Comparison of ENCODE assay signal across 20 cellular contexts in the genomic region with DNA sequence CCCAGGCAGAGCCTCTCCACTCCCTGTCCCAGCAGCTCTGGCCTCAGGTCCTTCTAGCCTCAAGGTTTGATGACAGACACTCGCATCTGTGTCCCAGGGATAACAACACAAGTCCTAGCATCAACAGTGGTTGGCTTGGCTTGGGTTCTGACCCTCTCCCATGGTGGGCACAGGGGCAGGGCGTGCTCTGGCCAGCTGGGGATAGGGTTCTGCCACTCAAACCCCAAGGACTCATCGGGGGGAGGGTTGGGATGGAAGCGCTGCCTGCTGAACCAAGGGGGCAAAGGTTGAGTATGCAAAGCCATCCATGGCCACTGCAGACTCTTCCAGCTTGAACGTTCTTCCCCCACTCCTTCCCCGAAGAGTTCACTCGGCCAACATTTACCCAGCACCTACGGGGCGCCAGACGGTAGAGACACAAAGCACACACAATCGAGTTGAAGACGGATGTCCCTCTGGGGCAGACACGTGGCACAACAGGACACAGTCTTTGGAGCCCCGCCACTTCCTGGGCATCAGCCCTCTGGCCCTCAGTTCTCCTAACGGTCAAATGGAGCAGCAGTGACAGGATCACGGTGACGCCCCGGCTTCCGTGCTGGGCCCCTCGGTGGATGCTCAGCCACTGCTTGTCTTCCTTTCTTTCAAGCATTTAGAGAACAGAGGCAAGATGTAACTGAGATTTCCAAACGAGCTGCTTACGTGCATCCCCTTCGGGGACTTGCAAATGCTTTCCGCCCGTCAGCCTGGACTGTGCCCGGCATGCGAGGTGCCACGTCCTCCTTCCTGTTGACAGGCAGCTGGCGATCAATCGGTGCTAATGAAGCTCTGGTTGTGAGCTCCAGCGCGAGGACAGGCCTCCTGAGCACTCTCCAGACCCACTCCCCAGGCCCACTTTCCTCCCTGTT. TPM values are rescaled to one million over a fixed set of nuclear protein-coding genes. Genes with fewer than 3 reads are reported as not detected.
DNase-seq lines count a peak whose midpoint lies in the region; ATAC-seq, FAIRE-seq and TF ChIP-seq lines count a peak whose summit lies in the region.
"Had no signal": no experiment of that assay in that cellular context is flagged by ENCODE, and none has a peak within 500 bp of the region (broad histone marks: within the 10 kb centered on the region; RNA-seq: fewer than 3 reads in every experiment).

No MANE protein-coding gene starts in this region.

- H3K14ac ChIP-seq in IMR-90 (replicated peaks; ENCODE audit: low read depth, low read length): no peak overlapping the region

- no peak overlapping the region for H2AK9ac ChIP-seq in IMR-90 (replicated peaks; ENCODE audit: low read depth, low read length, poor library complexity)

- in situ Hi-C loops in IMR-90 (cut with MboI; ENCODE audit: low sequenced_read_pairs): no loop called here

- H3K9me3 ChIP-seq in IMR-90 (ENCODE audit: control insufficient read depth, insufficient read depth, low read length): peaks cover 10% of the 10 kb centered on the region
- no peaks in the 10 kb centered on the region for H3K9me3 ChIP-seq in hepatocyte (ENCODE audit: low read depth)
- H3K9me3 ChIP-seq in smooth muscle cell (replicated peaks; ENCODE audit: low read depth): no peaks in the 10 kb centered on the region
- H3K9me3 ChIP-seq: SK-N-SH had no signal

- H3K9me1 ChIP-seq in IMR-90 (ENCODE audit: insufficient read depth, low read length): no peaks in the 10 kb centered on the region; the same call in 1 of the 2 replicates

- no peaks in the 10 kb centered on the region for H3K79me1 ChIP-seq in IMR-90 (ENCODE audit: low read depth in 1 of 2, low read length in 2 of 2)

- TF ChIP-seq POLR2A in IMR-90 (IDR thresholded peaks at IDR 0.05; ENCODE audit: low read depth, low read length) (no peak), GM12891 (IDR thresholded peaks at IDR 0.05; ENCODE audit: low read depth, low read length) (no peak)

- no peak for DNase-seq in IMR-90
- DNase-seq in hepatocyte (ENCODE audit: low spot score): no peak
- peak; percentile 81 for DNase-seq in mesenteric fat pad (ENCODE audit: low spot score)
- DNase-seq in smooth muscle cell (lab: John Stamatoyannopoulos, UW; ENCODE audit: unreplicated experiment): no peak
- no peak for DNase-seq in GM12891 (ENCODE audit: insufficient read length, low spot score)
- no peak for DNase-seq in HuH-7 (ENCODE audit: low spot score)
- no peak for DNase-seq in activated CD8-positive, alpha-beta memory T cell treated with anti-CD3 and anti-CD28 coated beads, Interleukin-2, amount 50 U/mL, for 4 hours
- DNase-seq: ACHN; DND-41; H9; NCI-H1105; NCI-H2081 treated with DMSO at 0.1 percent for 48 hours; NCI-H446 treated with DMSO at 0.1 percent for 48 hours; NCI-H69; NK-92 treated with Interleukin-12 subunit alpha and Interleukin-12 subunit beta, amount 100 ng/mL, for 24 hours; SHP77 treated with DMSO at 0.1 percent for 48 hours; SK-N-SH had no signal

- no peak overlapping the region for H3K4ac ChIP-seq in IMR-90 (ENCODE audit: low read depth, low read length)

- H3K4me1 ChIP-seq in IMR-90 (ENCODE audit: control insufficient read depth, insufficient read depth, low read length) (no peaks in the 10 kb centered on the region), hepatocyte (ENCODE audit: insufficient read depth) (peaks cover 4% of the 10 kb centered on the region), smooth muscle cell (ENCODE audit: low read depth) (peaks cover 13% of the 10 kb centered on the region)

- H3K27ac ChIP-seq in IMR-90 (ENCODE audit: insufficient read depth, low read length) (no peak overlapping the region), hepatocyte (peak overlapping the region; percentile 94), smooth muscle cell (ENCODE audit: low read depth) (peak overlapping the region; percentile 95)
- H3K27ac ChIP-seq: C4-2B had no signal

- no peak overlapping the region for H2BK5ac ChIP-seq in IMR-90 (ENCODE audit: low read depth, low read length, poor library complexity, severe bottlenecking)

- TF ChIP-seq CTCF in IMR-90 (conservative IDR thresholded peaks at IDR 0.05; ENCODE audit: low read depth, low read length) (no peak), hepatocyte (IDR thresholded peaks at IDR 0.05; ENCODE audit: poor library complexity) (no peak), smooth muscle cell (IDR thresholded peaks at IDR 0.05; ENCODE audit: borderline replicate concordance, insufficient read depth, poor library complexity, severe bottlenecking) (no peak)

- H4K20me1 ChIP-seq in IMR-90 (ENCODE audit: insufficient read depth, low read length) (no peaks in the 10 kb centered on the region), hepatocyte (ENCODE audit: insufficient read depth, poor library complexity, severe bottlenecking) (no peaks in the 10 kb centered on the region), smooth muscle cell (ENCODE audit: low read depth) (no peaks in the 10 kb centered on the region)

- H2BK20ac ChIP-seq in IMR-90 (ENCODE audit: low read depth, low read length): no peak overlapping the region

- no peak overlapping the region for H2BK120ac ChIP-seq in IMR-90 (ENCODE audit: low read depth, low read length)

- H3K4me2 ChIP-seq in IMR-90 (ENCODE audit: low read depth, low read length) (no peak overlapping the region), hepatocyte (no peak overlapping the region), smooth muscle cell (no peak overlapping the region)
- H3K4me2 ChIP-seq: SK-N-SH had no signal

- POLR2A ChIA-PET in IMR-90 (lab: Charles Lee; ENCODE audit: unreplicated experiment): no interaction called here

- H3K9ac ChIP-seq in IMR-90 (ENCODE audit: low read depth, low read length): no peak overlapping the region
- peak overlapping the region; percentile 69 for H3K9ac ChIP-seq in smooth muscle cell (ENCODE audit: low read depth)
- H3K9ac ChIP-seq: SK-N-SH had no signal

- intact Hi-C loops in IMR-90 (cut with micrococcal nuclease): no loop called here

- no peak overlapping the region for H4K91ac ChIP-seq in IMR-90 (ENCODE audit: insufficient read depth, low read depth, low read length)

- H4K8ac ChIP-seq in IMR-90 (ENCODE audit: low read depth in 2 of 2, low read length in 2 of 2): no peak overlapping the region

- H3K79me2 ChIP-seq in hepatocyte (no peaks in the 10 kb centered on the region), smooth muscle cell (ENCODE audit: low read depth) (no peaks in the 10 kb centered on the region)

- FAIRE-seq in GM12891 (lab: Jason Lieb, UNC): no peak
- FAIRE-seq: HTR-8/SVneo had no signal

- H3K27me3 ChIP-seq in IMR-90 (ENCODE audit: control insufficient read depth, insufficient read depth, low read length) (peaks cover 48% of the 10 kb centered on the region), hepatocyte (no peaks in the 10 kb centered on the region), smooth muscle cell (ENCODE audit: low read depth) (no peaks in the 10 kb centered on the region)

- no peak overlapping the region for H2BK15ac ChIP-seq in IMR-90 (ENCODE audit: low read depth, low read length)

- H3K18ac ChIP-seq in IMR-90 (ENCODE audit: low read depth, low read length): no peak overlapping the region

- dilution Hi-C loops in IMR-90 (cut with HindIII; ENCODE audit: low sequenced_read_pairs, unreplicated experiment): no loop called here

- H3K9me2 ChIP-seq in hepatocyte (replicated peaks; ENCODE audit: insufficient read depth): no peaks in the 10 kb centered on the region
- H3K9me2 ChIP-seq: SK-N-SH had no signal

- TF ChIP-seq RAD21 in IMR-90 (IDR thresholded peaks at IDR 0.05; ENCODE audit: low read length): no peak

- BruUV-seq in IMR-90 (replicated peaks; lab: Mats Ljungman, UMichigan): no TSS peak

- H3K36me3 ChIP-seq in IMR-90 (ENCODE audit: control insufficient read depth, insufficient read depth, low read length) (no peaks in the 10 kb centered on the region), hepatocyte (replicated peaks; ENCODE audit: insufficient read depth, low read depth) (no peaks in the 10 kb centered on the region), smooth muscle cell (ENCODE audit: low read depth) (no peaks in the 10 kb centered on the region)

- no peak overlapping the region for H4K5ac ChIP-seq in IMR-90 (ENCODE audit: low read depth, low read length)

- H2AK5ac ChIP-seq in IMR-90 (ENCODE audit: low read depth, low read length): no peak overlapping the region

- CTCF ChIA-PET in IMR-90 (lab: Yijun Ruan, JAX): no interaction called here

- ATAC-seq in IMR-90 (ENCODE audit: low read depth): no peak

- H2AFZ ChIP-seq in IMR-90 (replicated peaks; ENCODE audit: low read length, poor library complexity): peak overlapping the region; percentile 28
- no peak overlapping the region for H2AFZ ChIP-seq in hepatocyte
- no peak overlapping the region for H2AFZ ChIP-seq in smooth muscle cell (ENCODE audit: low read depth)

- H3F3A ChIP-seq in smooth muscle cell (ENCODE audit: low read depth): peaks cover 6% of the 10 kb centered on the region

- H3K56ac ChIP-seq in IMR-90 (ENCODE audit: extremely low read depth, insufficient read depth, low read length): no peak overlapping the region

- H3K23ac ChIP-seq in IMR-90 (ENCODE audit: low read depth, low read length): no peak overlapping the region

- 75% methylated on average over 25 of the region's 32 CpGs; no CpG with 5 or more reads in 1 of the 2 experiments for WGBS in IMR-90 (ENCODE audit: extremely low coverage in 2 of 2, insufficient read length in 1 of 2), 2 experiments
- 89% methylated on average over 32 of the region's 32 CpGs for WGBS in hepatocyte (ENCODE audit: low lambda C conversion rate, missing lambda C conversion rate)
- 95% methylated on average over 31 of the region's 32 CpGs for WGBS in smooth muscle cell (ENCODE audit: low lambda C conversion rate)

- H3K4me3 ChIP-seq in IMR-90 (ENCODE audit: insufficient read depth, low read depth, low read length) (no peak overlapping the region), hepatocyte (no peak overlapping the region), smooth muscle cell (no peak overlapping the region)

RNA-seq across cellular contexts. Expression of a gene that starts 42.6 kb away (rescaled TPM):
- under 0.01 TPM in 1 of 2 replicates, not detected in the other for total RNA-seq in IMR-90 (2012; rRNA removed)
- polyA plus RNA-seq in IMR-90 (2012; rRNA removed): 0.07 TPM in 1 of 2 replicates, not detected in the other
- polyA plus RNA-seq in IMR-90 (2012; cell fraction: cytosol; rRNA removed): 0.03 and 0.28 TPM in 2 replicates
- polyA plus RNA-seq in IMR-90 (2012; cell fraction: nucleus; rRNA removed; ENCODE audit: low replicate concordance): 0.09 TPM in 1 of 2 replicates, not detected in the other
- total RNA-seq in hepatocyte: 1,033 and 1,378 TPM in 2 replicates
- polyA plus RNA-seq in hepatocyte: 3,299 and 3,695 TPM in 2 replicates
- not detected for total RNA-seq in mesenteric fat pad
- 3,515 and 3,549 TPM in 2 replicates for total RNA-seq in smooth muscle cell
- polyA plus RNA-seq in smooth muscle cell: 10,448 and 15,731 TPM in 2 replicates
- polyA plus RNA-seq in GM12891 (2012; ENCODE audit: low read depth, missing spikeins): not detected
- total RNA-seq: OCI-LY7 had no signal

RNA-seq across cellular contexts. Expression of a gene that starts 56.6 kb away (rescaled TPM):
- total RNA-seq in IMR-90 (2012; rRNA removed): 31.5 and 32.5 TPM in 2 replicates
- 518 and 556 TPM in 2 replicates for polyA plus RNA-seq in IMR-90 (2012; rRNA removed)
- polyA plus RNA-seq in IMR-90 (2012; cell fraction: cytosol; rRNA removed): 53.8 and 53.9 TPM in 2 replicates
- polyA plus RNA-seq in IMR-90 (2012; cell fraction: nucleus; rRNA removed; ENCODE audit: low replicate concordance): 8,555 and 8,817 TPM in 2 replicates
- not detected in 2 replicates for total RNA-seq in hepatocyte
- 0.16 TPM in 1 of 2 replicates, not detected in the other for polyA plus RNA-seq in hepatocyte
- 82.2 TPM for total RNA-seq in mesenteric fat pad
- total RNA-seq in smooth muscle cell: not detected in 2 replicates
- 0.70 TPM in 1 of 2 replicates, not detected in the other for polyA plus RNA-seq in smooth muscle cell
- polyA plus RNA-seq in GM12891 (2012; ENCODE audit: low read depth, missing spikeins): 0.06 TPM
- total RNA-seq: OCI-LY7 had no signal
- polyA plus RNA-seq: SK-N-SH had no signal

Comparison
In these comparisons a context has a peak if more than half of its experiments do, and no peak if none do; other contexts are left out.
1. RNA of a gene that starts 42.6 kb away (total RNA-seq): 3,515 to 3,549 TPM in smooth muscle cell and 1,033 to 1,378 TPM in hepatocyte; under 0.01 TPM in IMR-90 and not detected in mesenteric fat pad (single experiment); every median in the first group is over 1,000 times any median in the second.
2. RNA of a gene that starts 56.6 kb away (total RNA-seq): 82.2 TPM in mesenteric fat pad (single experiment) and 31.5 to 32.5 TPM in IMR-90; not detected in hepatocyte and not detected in smooth muscle cell; every median in the first group is over 10 times any median in the second.